8 cellular contexts compared by ENCODE assay signal in the genomic region with DNA sequence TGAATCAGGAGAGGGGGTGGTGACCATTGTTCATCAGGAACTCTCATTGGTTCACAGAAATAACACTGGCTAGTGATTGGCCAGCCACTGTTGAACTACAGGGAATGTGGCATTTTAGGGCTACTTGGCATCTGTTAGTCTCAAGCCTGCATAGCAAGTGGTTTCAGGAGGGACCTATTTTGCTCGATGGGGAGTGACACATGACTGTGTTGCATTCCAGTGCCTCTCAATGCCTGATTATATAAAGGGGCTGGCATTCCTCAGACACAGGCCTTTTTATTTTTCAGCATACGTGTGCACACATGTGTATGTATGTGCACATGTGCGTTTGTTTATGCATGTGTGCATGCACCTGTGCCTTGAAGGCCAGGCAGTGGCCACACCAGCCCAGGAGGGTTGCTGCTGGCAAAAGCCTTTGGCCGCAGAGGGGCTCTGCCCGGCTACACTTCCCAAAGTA. TPM values are rescaled to one million over a fixed set of nuclear protein-coding genes. Genes with fewer than 3 reads are reported as not detected.
DNase-seq lines count a peak whose midpoint lies in the region; ATAC-seq and TF ChIP-seq lines count a peak whose summit lies in the region.

No MANE protein-coding gene starts in this region.

- no peak for TF ChIP-seq RAD21 in SK-N-SH (IDR thresholded peaks at IDR 0.05; ENCODE audit: low read length)

- no peaks in the 10 kb centered on the region for H3K27me3 Mint-ChIP-seq in T-cell
- H3K27me3 Mint-ChIP-seq in endothelial cell (ENCODE audit: unreplicated experiment): peaks cover 3% of the 10 kb centered on the region

- DNase-seq in SK-N-SH (no peak), T-cell (peak in 2 of 34 experiments; percentile 7 to 10), fibroblast of mammary gland (ENCODE audit: low read depth) (peak; percentile 6), endothelial cell (ENCODE audit: low spot score) (no peak)
- no peak for DNase-seq in stimulated activated naive CD8-positive, alpha-beta T cell treated with anti-CD3 and anti-CD28 coated beads, Interleukin-15, Interleukin-2, amounts not matched to agents 100 U/mL and 50 U/mL, for 24 hours

- H3K36me3 ChIP-seq in SK-N-SH (replicated peaks in 1 of 2; ENCODE audit: control insufficient read depth in 1 of 2, insufficient read depth in 2 of 2, low read length in 1 of 2): no peaks in the 10 kb centered on the region

- H4K20me1 ChIP-seq in SK-N-SH (ENCODE audit: insufficient read depth): no peaks in the 10 kb centered on the region

- no peaks in the 10 kb centered on the region for H3K9me3 Mint-ChIP-seq in T-cell
- H3K9me3 Mint-ChIP-seq in endothelial cell (ENCODE audit: unreplicated experiment): no peaks in the 10 kb centered on the region

- CTCF ChIA-PET in SK-N-SH (lab: Yijun Ruan, JAX) (no interaction called here), T-cell (lab: Charles Lee) (no interaction called here)

- H3K4me2 ChIP-seq in SK-N-SH: no peak overlapping the region

- H3K4me3 Mint-ChIP-seq in T-cell (peak overlapping the region; percentile 84 to 94 (median 91)), endothelial cell (ENCODE audit: unreplicated experiment) (no peak overlapping the region)

- H3K27ac Mint-ChIP-seq in T-cell: peak overlapping the region; percentile 99 to 100
- H3K27ac Mint-ChIP-seq in endothelial cell (ENCODE audit: unreplicated experiment): no peak overlapping the region

- no peaks in the 10 kb centered on the region for H3K9me3 ChIP-seq in SK-N-SH

- H2AFZ ChIP-seq in SK-N-SH (ENCODE audit: low read depth): no peak overlapping the region

- no peaks in the 10 kb centered on the region for H3K27me3 ChIP-seq in SK-N-SH (ENCODE audit: insufficient read depth)

- no peaks in the 10 kb centered on the region; a peak in 1 of 4 replicates for H3K4me1 ChIP-seq in SK-N-SH (ENCODE audit: control insufficient read depth in 1 of 2, insufficient read depth in 2 of 2, low read depth in 1 of 2, low read length in 1 of 2)

- no peaks in the 10 kb centered on the region for H3K9me2 ChIP-seq in SK-N-SH

- H3K4me1 Mint-ChIP-seq in T-cell: peaks cover 81 to 91% (median 90%) of the 10 kb centered on the region in 3 donors
- H3K4me1 Mint-ChIP-seq in endothelial cell (ENCODE audit: unreplicated experiment): peaks cover 12% of the 10 kb centered on the region

- H3F3A ChIP-seq in SK-N-SH (replicated peaks; ENCODE audit: insufficient read depth): no peaks in the 10 kb centered on the region

- TF ChIP-seq CTCF in SK-N-SH (IDR thresholded peaks at IDR 0.05) (no peak), fibroblast of mammary gland (conservative IDR thresholded peaks at IDR 0.05; ENCODE audit: control insufficient read depth, insufficient read depth, low read depth, low read length) (no peak), endothelial cell (IDR thresholded peaks at IDR 0.05; ENCODE audit: unreplicated experiment) (no peak)

- peaks cover 40% of the 10 kb centered on the region for H3K36me3 Mint-ChIP-seq in T-cell
- H3K36me3 Mint-ChIP-seq in endothelial cell (ENCODE audit: low read depth, unreplicated experiment): no peaks in the 10 kb centered on the region

- no peak overlapping the region for H3K4me3 ChIP-seq in SK-N-SH (ENCODE audit: low read depth in 2 of 2, low read length in 1 of 2)
- H3K4me3 ChIP-seq in fibroblast of mammary gland (ENCODE audit: control insufficient read depth, low read depth, low read length): no peak overlapping the region

- peak; percentile 61; the same call in 2 of the 3 replicates for ATAC-seq in SK-N-SH treated with all-trans-retinoic acid at 6 μM for 48 hours
- no peak for ATAC-seq in T-cell (replicated peaks in 1 of 4)
- ATAC-seq in stimulated activated naive CD8-positive, alpha-beta T cell treated with anti-CD3 and anti-CD28 coated beads, Interleukin-15, Interleukin-2, amounts not matched to agents 100 U/mL and 50 U/mL, for 24 hours: peak; percentile 35
- no peak for ATAC-seq in HG02885 (IDR thresholded peaks at IDR 0.05; ENCODE audit: poor library complexity, unreplicated experiment)
- ATAC-seq in GM19397 (IDR thresholded peaks at IDR 0.05; ENCODE audit: unreplicated experiment): no peak

- no peak overlapping the region for H3K27ac ChIP-seq in SK-N-SH (ENCODE audit: low read depth in 2 of 2, low read length in 1 of 2)

- TF ChIP-seq EP300 in SK-N-SH (IDR thresholded peaks at IDR 0.05; ENCODE audit: borderline replicate concordance in 1 of 2, low read depth in 1 of 2, low read length in 1 of 2): no peak

- H3K79me2 ChIP-seq in SK-N-SH (ENCODE audit: insufficient read depth): no peaks in the 10 kb centered on the region

- 53% methylated on average over 5 of the region's 5 CpGs for WGBS in SK-N-SH (ENCODE audit: low lambda C conversion rate)

- POLR2A ChIA-PET in SK-N-SH (lab: Yijun Ruan, JAX): no interaction called here
- POLR2A ChIA-PET in T-cell (lab: Charles Lee): no interaction called here

- no peak overlapping the region for H3K9ac ChIP-seq in SK-N-SH

TF ChIP-seq in SK-N-SH treated with all-trans-retinoic acid at 6 μM for 48 hours, 23 proteins besides CTCF, POLR2A, EP300 and RAD21:
- TF ChIP-seq, protein P1, sequence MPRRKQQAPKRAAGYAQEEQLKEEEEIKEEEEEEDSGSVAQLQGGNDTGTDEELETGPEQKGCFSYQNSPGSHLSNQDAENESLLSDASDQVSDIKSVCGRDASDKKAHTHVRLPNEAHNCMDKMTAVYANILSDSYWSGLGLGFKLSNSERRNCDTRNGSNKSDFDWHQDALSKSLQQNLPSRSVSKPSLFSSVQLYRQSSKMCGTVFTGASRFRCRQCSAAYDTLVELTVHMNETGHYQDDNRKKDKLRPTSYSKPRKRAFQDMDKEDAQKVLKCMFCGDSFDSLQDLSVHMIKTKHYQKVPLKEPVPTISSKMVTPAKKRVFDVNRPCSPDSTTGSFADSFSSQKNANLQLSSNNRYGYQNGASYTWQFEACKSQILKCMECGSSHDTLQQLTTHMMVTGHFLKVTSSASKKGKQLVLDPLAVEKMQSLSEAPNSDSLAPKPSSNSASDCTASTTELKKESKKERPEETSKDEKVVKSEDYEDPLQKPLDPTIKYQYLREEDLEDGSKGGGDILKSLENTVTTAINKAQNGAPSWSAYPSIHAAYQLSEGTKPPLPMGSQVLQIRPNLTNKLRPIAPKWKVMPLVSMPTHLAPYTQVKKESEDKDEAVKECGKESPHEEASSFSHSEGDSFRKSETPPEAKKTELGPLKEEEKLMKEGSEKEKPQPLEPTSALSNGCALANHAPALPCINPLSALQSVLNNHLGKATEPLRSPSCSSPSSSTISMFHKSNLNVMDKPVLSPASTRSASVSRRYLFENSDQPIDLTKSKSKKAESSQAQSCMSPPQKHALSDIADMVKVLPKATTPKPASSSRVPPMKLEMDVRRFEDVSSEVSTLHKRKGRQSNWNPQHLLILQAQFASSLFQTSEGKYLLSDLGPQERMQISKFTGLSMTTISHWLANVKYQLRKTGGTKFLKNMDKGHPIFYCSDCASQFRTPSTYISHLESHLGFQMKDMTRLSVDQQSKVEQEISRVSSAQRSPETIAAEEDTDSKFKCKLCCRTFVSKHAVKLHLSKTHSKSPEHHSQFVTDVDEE (CRISPR knock-in tag; IDR thresholded peaks at IDR 0.05): no peak
- TF ChIP-seq GLIS3 (CRISPR knock-in tag; IDR thresholded peaks at IDR 0.05): no peak
- no peak for TF ChIP-seq PPARA (CRISPR knock-in tag; IDR thresholded peaks at IDR 0.05; ENCODE audit: borderline replicate concordance)
- TF ChIP-seq ISL1 (CRISPR knock-in tag; IDR thresholded peaks at IDR 0.05): no peak
- no peak for TF ChIP-seq ZC3H10 (CRISPR knock-in tag; IDR thresholded peaks at IDR 0.05)

TF ChIP-seq in SK-N-SH, 30 proteins besides CTCF, POLR2A, EP300 and RAD21:
- TF ChIP-seq TEAD4 (IDR thresholded peaks at IDR 0.05; ENCODE audit: borderline replicate concordance, insufficient read depth): no peak
- TF ChIP-seq USF2 (IDR thresholded peaks at IDR 0.05; ENCODE audit: borderline replicate concordance, low read depth, low read length): no peak
- no peak for TF ChIP-seq MEF2A (IDR thresholded peaks at IDR 0.05; ENCODE audit: borderline replicate concordance, low read depth)
- TF ChIP-seq JUND (IDR thresholded peaks at IDR 0.05): no peak
- TF ChIP-seq RFX5 (IDR thresholded peaks at IDR 0.05; ENCODE audit: low read length): no peak
- TF ChIP-seq FOSL2 (IDR thresholded peaks at IDR 0.05; ENCODE audit: borderline replicate concordance, low read depth): no peak
- TF ChIP-seq GABPA (IDR thresholded peaks at IDR 0.05; ENCODE audit: low read depth): no peak
- TF ChIP-seq SIN3A (IDR thresholded peaks at IDR 0.05; ENCODE audit: borderline replicate concordance, low read depth, low read length): no peak
- TF ChIP-seq SMC3 (IDR thresholded peaks at IDR 0.05; ENCODE audit: low read depth, low read length): no peak
- no peak for TF ChIP-seq IRF3 (IDR thresholded peaks at IDR 0.05; ENCODE audit: low read depth, low read length)
- no peak for TF ChIP-seq YY1 (IDR thresholded peaks at IDR 0.05; ENCODE audit: low read depth)
- TF ChIP-seq TCF12 (IDR thresholded peaks at IDR 0.05): no peak
- TF ChIP-seq RXRA (IDR thresholded peaks at IDR 0.05; ENCODE audit: borderline replicate concordance, low read depth): no peak
- no peak for TF ChIP-seq NFIC (IDR thresholded peaks at IDR 0.05; ENCODE audit: borderline replicate concordance)
- TF ChIP-seq FOXJ3 (CRISPR knock-in tag; IDR thresholded peaks at IDR 0.05): no peak

RNA-seq across cellular contexts. Expression of gene FGD3, which starts 23.2 kb away (rescaled TPM):
- polyA plus RNA-seq in SK-N-SH (2012; rRNA removed): not detected in 2 replicates
- polyA plus RNA-seq in SK-N-SH (2012; cell fraction: cytosol; rRNA removed): 0.01 TPM in 2 replicates
- polyA plus RNA-seq in SK-N-SH (2012; cell fraction: nucleus; rRNA removed): not detected in 2 replicates
- total RNA-seq in T-cell: 100 to 1,000 TPM; 188 to 349 (median 293) TPM
- 1.1 TPM for total RNA-seq in endothelial cell (ENCODE audit: unreplicated experiment)

Comparison
In these comparisons a context has a peak if more than half of its experiments do, and no peak if none do; other contexts are left out.
1. ATAC-seq: peak in SK-N-SH treated with all-trans-retinoic acid at 6 μM for 48 hours (single experiment) and stimulated activated naive CD8-positive, alpha-beta T cell treated with anti-CD3 and anti-CD28 coated beads, Interleukin-15, Interleukin-2, amounts not matched to agents 100 U/mL and 50 U/mL, for 24 hours (single experiment); none in T-cell (0 of 4), HG02885 (single experiment) and GM19397 (single experiment).
2. RNA of gene FGD3, which starts 23.2 kb away (total RNA-seq): 188 to 349 TPM in T-cell; 1.1 TPM in endothelial cell (single experiment); every median in the first group is over 10 times any median in the second.